In genomic region chr1:48657413-48657812, GRCh38 we compare ENCODE assay signal across 19 cellular contexts.
"Had no signal": no experiment of that assay in that cellular context is flagged by ENCODE, and none has a peak within 500 bp of the region (broad histone marks: within the 10 kb centered on the region; RNA-seq: fewer than 3 reads in every experiment).

No MANE protein-coding gene starts in this region.

- H3K27ac Mint-ChIP-seq: IgD-negative memory B cell had no signal

- FAIRE-seq: K562 had no signal

- H3K9me3 ChIP-seq: SK-N-SH had no signal

- H3K4me3 Mint-ChIP-seq: IgD-negative memory B cell had no signal

- H3K4me2 ChIP-seq: KMS-11, SK-N-SH had no signal

- H3K4me3 ChIP-seq: K562 had no signal

- DNase-seq: Kasumi-1; MM.1S; NCI-H1092 treated with DMSO at 0.1 percent for 48 hours; NCI-H1436; NCI-H187; NCI-H2029; NCI-H2081 treated with DMSO at 0.1 percent for 48 hours; NCI-H2171; NCI-H524; NCI-H774; NK-92 treated with Interleukin-12 subunit alpha and Interleukin-12 subunit beta, amount 100 ng/mL, for 24 hours; PC-3; SHP77; SK-N-SH had no signal

- H3K9ac ChIP-seq: KMS-11, SK-N-SH had no signal

- H3K27ac ChIP-seq: KMS-11, RWPE1 had no signal

- ATAC-seq: K562, Panc1, PC-3 had no signal

- H3K9me3 Mint-ChIP-seq: IgD-negative memory B cell had no signal
